Comparison of ENCODE assay signal across 14 cellular contexts in the genomic region with DNA sequence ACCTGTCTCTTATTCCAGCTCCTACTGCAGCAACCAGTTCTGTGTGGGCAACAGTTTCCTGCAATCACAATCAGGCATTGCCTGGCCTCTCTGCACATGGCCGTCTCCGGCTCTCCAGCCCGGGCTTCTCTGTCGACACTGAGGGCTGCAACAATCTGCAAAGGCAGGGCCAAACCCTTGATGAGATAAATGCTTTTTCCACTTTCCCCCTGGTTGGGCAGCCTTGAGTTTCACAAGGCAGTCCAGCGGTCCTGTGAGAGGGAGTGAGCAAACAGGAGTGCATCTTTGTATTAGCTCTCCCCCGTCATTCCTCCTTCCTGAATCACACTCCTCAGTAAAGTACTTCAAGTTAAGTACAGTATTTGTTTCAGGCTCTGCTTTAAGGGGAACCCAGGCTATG. TPM values are rescaled to one million over a fixed set of nuclear protein-coding genes. Genes with fewer than 3 reads are reported as not detected.
A peak's percentile ranks its signal among the peaks of the same experiment; 100 is the strongest.
DNase-seq lines count a peak whose midpoint lies in the region; FAIRE-seq and TF ChIP-seq lines count a peak whose summit lies in the region.
"Had no signal": no experiment of that assay in that cellular context is flagged by ENCODE, and none has a peak within 500 bp of the region (broad histone marks: within the 10 kb centered on the region; RNA-seq: fewer than 3 reads in every experiment).

No MANE protein-coding gene starts in this region.

- intact Hi-C loops in colonic mucosa (cut with DNase I) = no loop called here

- no peaks in the 10 kb centered on the region for H3K27me3 Mint-ChIP-seq in endothelial cell (ENCODE audit: unreplicated experiment)
- peaks cover 7% of the 10 kb centered on the region for H3K27me3 Mint-ChIP-seq in nephron progenitor cell (ENCODE audit: low read depth, poor library complexity)

- H3K27ac Mint-ChIP-seq in endothelial cell (ENCODE audit: unreplicated experiment) (no peak overlapping the region), nephron progenitor cell (peak overlapping the region; percentile 9)

- H3K4me3 Mint-ChIP-seq in endothelial cell (ENCODE audit: unreplicated experiment) (no peak overlapping the region), nephron progenitor cell (no peak overlapping the region)

- H3K36me3 ChIP-seq in BJ (ENCODE audit: control insufficient read depth, insufficient read depth, low read length) (no peaks in the 10 kb centered on the region), small intestine (ENCODE audit: control insufficient read depth in 2 of 2, insufficient read depth in 2 of 2, low read length in 2 of 2) (no peaks in the 10 kb centered on the region), colonic mucosa (no peaks in the 10 kb centered on the region)

- H3K36me3 Mint-ChIP-seq in endothelial cell (ENCODE audit: low read depth, unreplicated experiment) = no peaks in the 10 kb centered on the region
- H3K36me3 Mint-ChIP-seq in nephron progenitor cell (ENCODE audit: low read depth) = no peaks in the 10 kb centered on the region

- CTCF ChIA-PET in BJ (lab: Yijun Ruan, JAX) = interaction anchor here (0.9 to 1.3 kb wide), 2 partner anchors 10 to 12 kb away, joined by 4 read pairs; no protein-coding TSS in a partner anchor

- H3K4me1 Mint-ChIP-seq in endothelial cell (ENCODE audit: unreplicated experiment) (no peaks in the 10 kb centered on the region), nephron progenitor cell (peaks cover 17% of the 10 kb centered on the region)

- H3K9ac ChIP-seq in colonic mucosa (ENCODE audit: low read depth in 2 of 2, low read length in 2 of 2) = no peak overlapping the region

- peaks cover 2% of the 10 kb centered on the region; the same call in 1 of the 2 replicates for H3K27me3 ChIP-seq in BJ (ENCODE audit: control insufficient read depth, insufficient read depth, low read length)
- H3K27me3 ChIP-seq in small intestine (ENCODE audit: control insufficient read depth in 2 of 2, insufficient read depth in 2 of 2, low read length in 2 of 2) = no peaks in the 10 kb centered on the region
- no peaks in the 10 kb centered on the region for H3K27me3 ChIP-seq in colonic mucosa

- 44 to 62% (median 60%) methylated on average over 6 of the region's 6 CpGs for WGBS in small intestine, 3 donors

- peak; percentile 62 for DNase-seq in BJ (ENCODE audit: low read depth)
- DNase-seq in M059J (ENCODE audit: low read depth) = peak; percentile 47
- peak; percentile 4 for DNase-seq in endothelial cell (ENCODE audit: low spot score)
- peak; percentile 9 for DNase-seq in nephron progenitor cell
- no peak for DNase-seq in small intestine
- DNase-seq in T-helper 1 cell = no peak
- DNase-seq in colonic mucosa = no peak
- DNase-seq in NCI-H748 (lab: John Stamatoyannopoulos, UW; ENCODE audit: unreplicated experiment) = no peak
- DNase-seq: activated naive CD4-positive, alpha-beta T cell; NCI-H1105 treated with DMSO at 0.1 percent for 48 hours; stimulated activated CD4-positive, alpha-beta T cell treated with anti-CD3 and anti-CD28 coated beads, Interleukin-15, amount 100 ng/mL, for 24 hours; stimulated activated naive CD4-positive, alpha-beta T cell treated with Interleukin-2 at 50 U/mL for 16 hours had no signal

- H3K4me1 ChIP-seq in small intestine (ENCODE audit: control insufficient read depth in 2 of 2, insufficient read depth in 1 of 2, low read depth in 1 of 2, low read length in 1 of 2) = no peaks in the 10 kb centered on the region
- H3K4me1 ChIP-seq in colonic mucosa = no peaks in the 10 kb centered on the region

- no peaks in the 10 kb centered on the region for H3K9me3 Mint-ChIP-seq in endothelial cell (ENCODE audit: unreplicated experiment)
- no peaks in the 10 kb centered on the region for H3K9me3 Mint-ChIP-seq in nephron progenitor cell

- FAIRE-seq in small intestine (lab: Jason Lieb, UNC) = no peak
- FAIRE-seq: endometrium, GM18507 had no signal

- no peaks in the 10 kb centered on the region for H3K9me3 ChIP-seq in small intestine (ENCODE audit: control insufficient read depth, low read depth)
- no peaks in the 10 kb centered on the region for H3K9me3 ChIP-seq in colonic mucosa

- POLR2A ChIA-PET in BJ (lab: Charles Lee) = no interaction called here

- H3K4me3 ChIP-seq in BJ (ENCODE audit: low read depth, low read length) = no peak overlapping the region
- no peak overlapping the region for H3K4me3 ChIP-seq in small intestine (ENCODE audit: low read depth in 1 of 2, low read length in 2 of 2)
- no peak overlapping the region for H3K4me3 ChIP-seq in colonic mucosa

- H3K27ac ChIP-seq in small intestine (ENCODE audit: low read depth in 1 of 2, low read length in 1 of 2) (no peak overlapping the region), colonic mucosa (no peak overlapping the region)

- TF ChIP-seq CTCF in BJ (IDR thresholded peaks at IDR 0.05; ENCODE audit: insufficient read depth, low read depth, low read length) = no peak
- no peak for TF ChIP-seq CTCF in endothelial cell (IDR thresholded peaks at IDR 0.05; ENCODE audit: unreplicated experiment)
- no peak for TF ChIP-seq CTCF in nephron progenitor cell (IDR thresholded peaks at IDR 0.05)
- no peak for TF ChIP-seq CTCF in colonic mucosa (IDR thresholded peaks at IDR 0.05)

RNA-seq across cellular contexts. Expression of a gene that starts 40.7 kb away (rescaled TPM):
- 5.9 and 9.8 TPM in 2 replicates for polyA plus RNA-seq in BJ (2011; rRNA removed)
- 10.6 and 11.5 TPM in 2 replicates for polyA minus RNA-seq in BJ (2011; rRNA and poly(A)+ RNA removed)
- 5.2 and 10.4 TPM in 2 replicates for total RNA-seq in M059J (2014; rRNA removed; shearing (Covaris generic))
- 8.2 TPM for total RNA-seq in endothelial cell (ENCODE audit: unreplicated experiment)
- polyA plus RNA-seq in small intestine = 1 to 10 TPM; 3.8 to 6.3 (median 5.8) TPM
- total RNA-seq in colonic mucosa = 10 to 100 TPM; 23.8 to 31.8 TPM

RNA-seq across cellular contexts. Expression of a gene that starts 46.9 kb away (rescaled TPM):
- polyA plus RNA-seq in BJ (2011; rRNA removed) (4.2 and 5.3 TPM in 2 replicates), small intestine (1 to 10 TPM in 1 of 3 donors, under 1 TPM in 2; 0.45 to 3.4 (median 0.54) TPM)
- 18.1 and 19.6 TPM in 2 replicates for polyA minus RNA-seq in BJ (2011; rRNA and poly(A)+ RNA removed)
- 3.4 and 5.0 TPM in 2 replicates for total RNA-seq in M059J (2014; rRNA removed; shearing (Covaris generic))
- total RNA-seq in endothelial cell (ENCODE audit: unreplicated experiment) (45.1 TPM), colonic mucosa (10 to 100 TPM; 15.5 to 17.9 TPM)

Comparison
In these comparisons a context has a peak if more than half of its experiments do, and no peak if none do; other contexts are left out.
1. DNase-seq: peak in BJ (single experiment), M059J (single experiment), endothelial cell (single experiment) and nephron progenitor cell (single experiment); none in small intestine (single experiment), T-helper 1 cell (0 of 5), colonic mucosa (single experiment) and NCI-H748 (single experiment).